In genomic region chr10:110013615-110014293, GRCh38 we compare ENCODE assay signal across 10 cellular contexts. TPM values are rescaled to one million over a fixed set of nuclear protein-coding genes. Genes with fewer than 3 reads are reported as not detected.
A peak's percentile ranks its signal among the peaks of the same experiment; 100 is the strongest.
DNase-seq lines count a peak whose midpoint lies in the region; ATAC-seq and TF ChIP-seq lines count a peak whose summit lies in the region.
"Had no signal": no experiment of that assay in that cellular context is flagged by ENCODE, and none has a peak within 500 bp of the region (broad histone marks: within the 10 kb centered on the region; RNA-seq: fewer than 3 reads in every experiment).

No MANE protein-coding gene starts in this region.

- peaks cover 84% of the 10 kb centered on the region for H3K79me2 ChIP-seq in PC-3 (ENCODE audit: low read length)
- peaks cover 6% of the 10 kb centered on the region for H3K79me2 ChIP-seq in trophoblast cell (ENCODE audit: control insufficient read depth, insufficient read depth, low read length, poor library complexity)

- peak overlapping the region; percentile 49 for H2BK12ac ChIP-seq in trophoblast cell (ENCODE audit: low read length)

- no peak overlapping the region for H4K8ac ChIP-seq in trophoblast cell (ENCODE audit: low read depth, low read length)

- ATAC-seq in activated CD4-positive, alpha-beta T cell treated with anti-CD3 and anti-CD28 coated beads for 36 hours, result peak; percentile 50
- peak; percentile 74 for ATAC-seq in PC-3
- no peak for ATAC-seq in central memory CD8-positive, alpha-beta T cell (replicated peaks; ENCODE audit: extremely low read depth, poor library complexity, severe bottlenecking)
- no peak for ATAC-seq in HG02763 (IDR thresholded peaks at IDR 0.05; ENCODE audit: unreplicated experiment)

- no peaks in the 10 kb centered on the region for H4K20me1 ChIP-seq in PC-3 (ENCODE audit: low read length)

- no peaks in the 10 kb centered on the region for H3K9me3 Mint-ChIP-seq in activated CD4-positive, alpha-beta T cell treated with anti-CD3 and anti-CD28 coated beads for 36 hours (ENCODE audit: low read depth)
- H3K9me3 Mint-ChIP-seq in central memory CD8-positive, alpha-beta T cell, result no peaks in the 10 kb centered on the region

- no peak overlapping the region for H3K23ac ChIP-seq in trophoblast cell (ENCODE audit: low read length)

- H3K27me3 Mint-ChIP-seq in activated CD4-positive, alpha-beta T cell treated with anti-CD3 and anti-CD28 coated beads for 36 hours, result no peaks in the 10 kb centered on the region
- H3K27me3 Mint-ChIP-seq in central memory CD8-positive, alpha-beta T cell, result no peaks in the 10 kb centered on the region

- WGBS in trophoblast cell (ENCODE audit: extremely low coverage, insufficient coverage, insufficient read length), result no CpG with 5 or more reads among the region's 4 CpGs
- WGBS in spleen, 5 donors, result 38 to 64% (median 45%) methylated on average over 4 of the region's 4 CpGs

- peaks cover 88% of the 10 kb centered on the region for H3K4me1 Mint-ChIP-seq in activated CD4-positive, alpha-beta T cell treated with anti-CD3 and anti-CD28 coated beads for 36 hours
- peaks cover 81% of the 10 kb centered on the region for H3K4me1 Mint-ChIP-seq in central memory CD8-positive, alpha-beta T cell

- H3K9me3 ChIP-seq in PC-3 (ENCODE audit: low read length) (no peaks in the 10 kb centered on the region), trophoblast cell (ENCODE audit: insufficient read depth, low read depth, low read length) (no peaks in the 10 kb centered on the region), spleen (no peaks in the 10 kb centered on the region)
- no peaks in the 10 kb centered on the region for H3K9me3 ChIP-seq in effector memory CD4-positive, alpha-beta T cell (ENCODE audit: control insufficient read depth, low read length)

- peak; percentile 35 for DNase-seq in activated CD4-positive, alpha-beta T cell treated with anti-CD3 and anti-CD28 coated beads for 36 hours
- no peak for DNase-seq in activated CD4-positive, alpha-beta T cell treated with anti-CD3 and anti-CD28 coated beads, Interleukin-2, amount 50 U/mL, for 48 hours
- DNase-seq in PC-3, result peak; percentile 74
- no peak for DNase-seq in central memory CD8-positive, alpha-beta T cell (ENCODE audit: low spot score in 2 of 2)
- peak; percentile 43 to 63 for DNase-seq in trophoblast cell
- DNase-seq in spleen, result no peak
- no peak for DNase-seq in effector memory CD4-positive, alpha-beta T cell
- DNase-seq: ACHN, NCI-H226 had no signal

- peak overlapping the region; percentile 24 for H4K91ac ChIP-seq in trophoblast cell (ENCODE audit: low read depth, low read length)

- peaks cover 2% of the 10 kb centered on the region for H3K79me1 ChIP-seq in trophoblast cell (ENCODE audit: low read length)

- no peak overlapping the region for H2BK5ac ChIP-seq in trophoblast cell (ENCODE audit: low read depth, low read length, poor library complexity)

- no peak overlapping the region for H3K18ac ChIP-seq in trophoblast cell (ENCODE audit: low read length)

- peak overlapping the region; percentile 69 for H2AK5ac ChIP-seq in trophoblast cell (ENCODE audit: low read length)

- POLR2A ChIA-PET in activated CD4-positive, alpha-beta T cell treated with anti-CD3 and anti-CD28 coated beads for 36 hours (lab: Charles Lee), result no interaction called here
- POLR2A ChIA-PET in PC-3 (lab: Charles Lee; ENCODE audit: unreplicated experiment), result no interaction called here

- H3K27ac ChIP-seq in PC-3 (ENCODE audit: low read length), result peak overlapping the region; percentile 53
- H3K27ac ChIP-seq in trophoblast cell (ENCODE audit: low read depth, low read length), result peak overlapping the region; percentile 55
- peak overlapping the region in 2 of 8 donors; percentile 23 to 43 for H3K27ac ChIP-seq in spleen
- no peak overlapping the region for H3K27ac ChIP-seq in effector memory CD4-positive, alpha-beta T cell (ENCODE audit: insufficient read depth, low read length, poor library complexity, severe bottlenecking)

- H3K9me2 ChIP-seq in PC-3 (replicated peaks; ENCODE audit: low read length), result no peaks in the 10 kb centered on the region

- no peak overlapping the region for H3K4ac ChIP-seq in trophoblast cell (ENCODE audit: low read depth, low read length)

- H3K4me3 Mint-ChIP-seq in activated CD4-positive, alpha-beta T cell treated with anti-CD3 and anti-CD28 coated beads for 36 hours, result peak overlapping the region; percentile 29
- peak overlapping the region; percentile 50 for H3K4me3 Mint-ChIP-seq in central memory CD8-positive, alpha-beta T cell

- H2AFZ ChIP-seq in PC-3 (ENCODE audit: low read length) (no peak overlapping the region), trophoblast cell (ENCODE audit: insufficient read depth, low read length, poor library complexity) (no peak overlapping the region)

- H3K4me1 ChIP-seq in PC-3 (ENCODE audit: insufficient read depth, low read length) (peaks cover 38% of the 10 kb centered on the region), trophoblast cell (ENCODE audit: control insufficient read depth in 1 of 2, insufficient read depth in 2 of 2, low read length in 2 of 2) (peaks cover 5 to 14% of the 10 kb centered on the region in 2 experiments), spleen (peaks cover 19 to 100% (median 71%) of the 10 kb centered on the region in 6 donors)
- H3K4me1 ChIP-seq in effector memory CD4-positive, alpha-beta T cell (ENCODE audit: control insufficient read depth, insufficient read depth, low read length, poor library complexity, severe bottlenecking), result peaks cover 53% of the 10 kb centered on the region

- CTCF ChIA-PET in activated CD4-positive, alpha-beta T cell treated with anti-CD3 and anti-CD28 coated beads for 36 hours (lab: Charles Lee), result interaction anchor here (0.6 to 2.1 kb wide), 9 partner anchors 18 to 130 kb away, joined by 3 to 8 read pairs (median 3); no protein-coding TSS in a partner anchor
- CTCF ChIA-PET in PC-3 (lab: Charles Lee), result no interaction called here

- H3K27me3 ChIP-seq in PC-3 (ENCODE audit: low read length) (no peaks in the 10 kb centered on the region), trophoblast cell (ENCODE audit: insufficient read depth, low read length) (no peaks in the 10 kb centered on the region), spleen (replicated peaks in 1 of 7) (no peaks in the 10 kb centered on the region)
- H3K27me3 ChIP-seq in effector memory CD4-positive, alpha-beta T cell (replicated peaks; ENCODE audit: control insufficient read depth, insufficient read depth, low read length, poor library complexity, severe bottlenecking), result no peaks in the 10 kb centered on the region

- H3K4me2 ChIP-seq in PC-3 (ENCODE audit: low read length) (peak overlapping the region; percentile 58), trophoblast cell (ENCODE audit: low read length) (peak overlapping the region; percentile 25)

- intact Hi-C loops in activated CD4-positive, alpha-beta T cell treated with anti-CD3 and anti-CD28 coated beads for 36 hours (cut with DNase I, micrococcal nuclease), result loop anchor here in 1 of 2 experiments (5.0 kb wide), 3 partner anchors 34 to 194 kb away; partner anchors contain the start of gene MXI1
- intact Hi-C loops in PC-3 (cut with micrococcal nuclease), result no loop called here
- intact Hi-C loops in spleen (cut with DNase I; ENCODE audit: low total_unique reads), result loop anchor here (10.0 kb wide), 1 partner anchor 51 kb away; no protein-coding TSS in a partner anchor

- no peak overlapping the region for H3K4me3 ChIP-seq in PC-3 (ENCODE audit: low read length)
- H3K4me3 ChIP-seq in trophoblast cell (ENCODE audit: low read depth, low read length), result no peak overlapping the region
- H3K4me3 ChIP-seq in spleen, result no peak overlapping the region
- H3K4me3 ChIP-seq in effector memory CD4-positive, alpha-beta T cell (ENCODE audit: insufficient read depth, low read depth, low read length, poor library complexity, severe bottlenecking), result no peak overlapping the region

- no TSS peak for BruUV-seq in PC-3 (replicated peaks; lab: Mats Ljungman, UMichigan)

- H3K9ac ChIP-seq in PC-3 (ENCODE audit: low read length) (no peak overlapping the region), trophoblast cell (ENCODE audit: low read length) (no peak overlapping the region)

- peak overlapping the region; percentile 86 for H3K27ac Mint-ChIP-seq in activated CD4-positive, alpha-beta T cell treated with anti-CD3 and anti-CD28 coated beads for 36 hours
- H3K27ac Mint-ChIP-seq in central memory CD8-positive, alpha-beta T cell (ENCODE audit: low read depth), result no peak overlapping the region

- peak overlapping the region; percentile 37 for H3K14ac ChIP-seq in trophoblast cell (ENCODE audit: low read length)

- no peak overlapping the region for H2BK120ac ChIP-seq in trophoblast cell (ENCODE audit: insufficient read depth, low read length, poor library complexity)

- TF ChIP-seq CTCF in PC-3 (conservative IDR thresholded peaks at IDR 0.05; ENCODE audit: low read depth, low read length), result no peak
- TF ChIP-seq CTCF in spleen (IDR thresholded peaks at IDR 0.05 in 8 of 11, conservative IDR thresholded peaks at IDR 0.05 in 3 of 11), result no peak

- peaks cover 2% of the 10 kb centered on the region for H3K36me3 Mint-ChIP-seq in activated CD4-positive, alpha-beta T cell treated with anti-CD3 and anti-CD28 coated beads for 36 hours (ENCODE audit: low read depth)
- H3K36me3 Mint-ChIP-seq in central memory CD8-positive, alpha-beta T cell (ENCODE audit: insufficient read depth), result peaks cover 20% of the 10 kb centered on the region

- H3F3A ChIP-seq in PC-3 (ENCODE audit: low read length, unreplicated experiment), result no peaks in the 10 kb centered on the region

- H4K12ac ChIP-seq in trophoblast cell (ENCODE audit: low read depth, low read length), result no peak overlapping the region

- TF ChIP-seq POLR2A in spleen (IDR thresholded peaks at IDR 0.05), result no peak

- no peaks in the 10 kb centered on the region for H3K36me3 ChIP-seq in PC-3 (ENCODE audit: low read depth, low read length)
- no peaks in the 10 kb centered on the region for H3K36me3 ChIP-seq in trophoblast cell (ENCODE audit: control insufficient read depth in 1 of 2, insufficient read depth in 2 of 2, low read length in 2 of 2)
- H3K36me3 ChIP-seq in spleen, result no peaks in the 10 kb centered on the region
- H3K36me3 ChIP-seq in effector memory CD4-positive, alpha-beta T cell (ENCODE audit: control insufficient read depth, insufficient read depth, low read length), result no peaks in the 10 kb centered on the region

RNA-seq across cellular contexts. Expression of gene ADD3, which starts 6.0 kb away (rescaled TPM):
- 100 to 1,000 TPM in 1 of 2 experiments, 10 to 100 TPM in 1; 72.5 to 101 TPM for total RNA-seq in activated CD4-positive, alpha-beta T cell treated with anti-CD3 and anti-CD28 coated beads for 36 hours
- total RNA-seq in PC-3 (2014; rRNA removed), result 25.7 and 30.3 TPM in 2 replicates
- polyA plus RNA-seq in trophoblast cell (2013), result 62.9 and 91.7 TPM in 2 replicates
- total RNA-seq in spleen, result 100 to 1,000 TPM in 4 of 7 donors, 10 to 100 TPM in 3; 91.2 to 155 (median 101) TPM
- polyA plus RNA-seq in spleen, result 10 to 100 TPM; 35.0 to 55.9 (median 41.2) TPM

Comparison
In these comparisons a context has a peak if more than half of its experiments do, and no peak if none do; other contexts are left out.
1. DNase-seq: peak in activated CD4-positive, alpha-beta T cell treated with anti-CD3 and anti-CD28 coated beads for 36 hours (single experiment), PC-3 (single experiment) and trophoblast cell (2 of 2); none in activated CD4-positive, alpha-beta T cell treated with anti-CD3 and anti-CD28 coated beads, Interleukin-2, amount 50 U/mL, for 48 hours (0 of 2), central memory CD8-positive, alpha-beta T cell (0 of 2), spleen (single experiment) and effector memory CD4-positive, alpha-beta T cell (0 of 3).
2. ATAC-seq: peak in activated CD4-positive, alpha-beta T cell treated with anti-CD3 and anti-CD28 coated beads for 36 hours (single experiment) and PC-3 (single experiment); none in central memory CD8-positive, alpha-beta T cell (single experiment) and HG02763 (single experiment).